Comparison of ENCODE assay signal across 15 cellular contexts in the genomic region with DNA sequence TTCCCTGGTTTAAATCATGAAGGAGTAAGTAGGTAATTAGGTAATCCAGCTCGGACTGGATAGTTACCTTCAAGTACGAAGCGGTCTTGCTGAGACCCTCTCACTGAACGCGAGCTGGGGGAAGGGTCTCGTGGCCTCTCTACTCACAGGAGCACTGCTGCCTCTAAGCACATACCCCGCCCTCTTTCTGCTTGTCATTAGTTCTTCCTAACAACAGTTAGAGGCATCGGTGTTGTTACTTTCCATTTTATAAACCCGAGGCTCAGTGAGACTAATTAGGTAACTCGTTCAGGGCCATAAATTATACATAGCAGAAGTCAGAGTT.
DNase-seq lines count a peak whose midpoint lies in the region; ATAC-seq, FAIRE-seq and TF ChIP-seq lines count a peak whose summit lies in the region.
"Had no signal": no experiment of that assay in that cellular context is flagged by ENCODE, and none has a peak within 500 bp of the region (broad histone marks: within the 10 kb centered on the region; RNA-seq: fewer than 3 reads in every experiment).

No MANE protein-coding gene starts in this region.

- 90% methylated on average over 10 of the region's 10 CpGs for WGBS in SK-N-SH (ENCODE audit: low lambda C conversion rate)
- 49% methylated on average over 10 of the region's 10 CpGs for WGBS in suprapubic skin

- H3K4me3 Mint-ChIP-seq in activated CD4-positive, alpha-beta T cell treated with anti-CD3 and anti-CD28 coated beads, Interleukin-2, amount 10 ng/mL, durations not matched to agents 24 days and 14 days, result no peak overlapping the region
- H3K4me3 Mint-ChIP-seq: brain, type B pancreatic cell had no signal

- H3K9ac ChIP-seq in SK-N-SH (peak overlapping the region; percentile 28; the same call in 1 of the 2 replicates), kidney (ENCODE audit: low read length in 2 of 2) (no peak overlapping the region)

- no peaks in the 10 kb centered on the region for H3K4me1 Mint-ChIP-seq in activated CD4-positive, alpha-beta T cell treated with anti-CD3 and anti-CD28 coated beads, Interleukin-2, amount 10 ng/mL, durations not matched to agents 24 days and 14 days

- TF ChIP-seq CTCF in SK-N-SH (IDR thresholded peaks at IDR 0.05) (no peak), astrocyte of the cerebellum (IDR thresholded peaks at IDR 0.05; ENCODE audit: low read depth, low read length, missing control alignments) (no peak), kidney (IDR thresholded peaks at IDR 0.05; ENCODE audit: borderline replicate concordance, extremely low read depth, insufficient read depth) (no peak), suprapubic skin (IDR thresholded peaks at IDR 0.05) (no peak)

- H3K4me2 ChIP-seq in SK-N-SH, result peak overlapping the region; percentile 63

- no peak for TF ChIP-seq POLR2A in suprapubic skin (IDR thresholded peaks at IDR 0.05)

- H3K4me3 ChIP-seq in SK-N-SH (ENCODE audit: low read depth in 2 of 2, low read length in 1 of 2) (no peak overlapping the region), astrocyte of the cerebellum (ENCODE audit: low read depth, low read length) (peak overlapping the region; percentile 17), kidney (ENCODE audit: low read length in 2 of 2) (peak overlapping the region; percentile 46 to 64), suprapubic skin (no peak overlapping the region)

- no peak for ATAC-seq in SK-N-SH treated with all-trans-retinoic acid at 6 μM for 48 hours

- H3K79me2 ChIP-seq in SK-N-SH (ENCODE audit: insufficient read depth), result no peaks in the 10 kb centered on the region

- no peaks in the 10 kb centered on the region for H3K36me3 ChIP-seq in SK-N-SH (replicated peaks in 1 of 2; ENCODE audit: control insufficient read depth in 1 of 2, insufficient read depth in 2 of 2, low read length in 1 of 2)
- H3K36me3 ChIP-seq in kidney (ENCODE audit: control insufficient read depth in 1 of 2, insufficient read depth in 2 of 2, low read length in 2 of 2), result no peaks in the 10 kb centered on the region
- H3K36me3 ChIP-seq in suprapubic skin, result no peaks in the 10 kb centered on the region

- CTCF ChIA-PET in SK-N-SH (lab: Yijun Ruan, JAX), result interaction anchor here (0.8 to 11.8 kb wide), 7 partner anchors 8 to 276 kb away, joined by 3 to 77 read pairs (median 4); no protein-coding TSS in a partner anchor

- no peaks in the 10 kb centered on the region for H3K36me3 Mint-ChIP-seq in activated CD4-positive, alpha-beta T cell treated with anti-CD3 and anti-CD28 coated beads, Interleukin-2, amount 10 ng/mL, durations not matched to agents 24 days and 14 days (ENCODE audit: low read depth)
- H3K36me3 Mint-ChIP-seq: brain, type B pancreatic cell had no signal

- H4K20me1 ChIP-seq in SK-N-SH (ENCODE audit: insufficient read depth), result no peaks in the 10 kb centered on the region

- H3K4me1 ChIP-seq in SK-N-SH (ENCODE audit: control insufficient read depth in 1 of 2, insufficient read depth in 2 of 2, low read depth in 1 of 2, low read length in 1 of 2), result peaks cover 14 to 44% of the 10 kb centered on the region in 2 experiments
- peaks cover 3 to 7% of the 10 kb centered on the region in 2 donors for H3K4me1 ChIP-seq in kidney (ENCODE audit: control insufficient read depth in 1 of 2, insufficient read depth in 1 of 2, low read depth in 1 of 2, low read length in 2 of 2)
- peaks cover 9% of the 10 kb centered on the region for H3K4me1 ChIP-seq in suprapubic skin

- no peak overlapping the region for H3K27ac Mint-ChIP-seq in activated CD4-positive, alpha-beta T cell treated with anti-CD3 and anti-CD28 coated beads, Interleukin-2, amount 10 ng/mL, durations not matched to agents 24 days and 14 days
- H3K27ac Mint-ChIP-seq: brain, progenitor cell of endocrine pancreas, type B pancreatic cell had no signal

- TF ChIP-seq RAD21 in SK-N-SH (IDR thresholded peaks at IDR 0.05; ENCODE audit: low read length), result no peak

- TF ChIP-seq EP300 in SK-N-SH (IDR thresholded peaks at IDR 0.05; ENCODE audit: borderline replicate concordance in 1 of 2, low read depth in 1 of 2, low read length in 1 of 2) (no peak), suprapubic skin (IDR thresholded peaks at IDR 0.05) (no peak)

- H3K9me2 ChIP-seq in SK-N-SH, result no peaks in the 10 kb centered on the region

- no peak for DNase-seq in SK-N-SH
- DNase-seq in astrocyte of the cerebellum (ENCODE audit: low read depth), result no peak
- DNase-seq in kidney, result no peak
- no peak for DNase-seq in suprapubic skin (ENCODE audit: low spot score in 2 of 2)
- DNase-seq in amygdala (lab: John Stamatoyannopoulos, UW), result no peak
- no peak for DNase-seq in activated CD4-positive, alpha-beta T cell treated with anti-CD3 and anti-CD28 coated beads, Interleukin-2, amount 10 ng/mL, durations not matched to agents 24 days and 14 days
- DNase-seq in nucleus accumbens (lab: John Stamatoyannopoulos, UW), result no peak
- DNase-seq: 8988T; activated gamma-delta T cell; GF-D8; stimulated activated CD4-positive, alpha-beta T cell treated with anti-CD3 and anti-CD28 coated beads, Interleukin-1b, Interleukin-23, amount 100 ng/mL, for 48 hours had no signal

- no peaks in the 10 kb centered on the region for H3K27me3 Mint-ChIP-seq in activated CD4-positive, alpha-beta T cell treated with anti-CD3 and anti-CD28 coated beads, Interleukin-2, amount 10 ng/mL, durations not matched to agents 24 days and 14 days
- H3K27me3 Mint-ChIP-seq: brain had no signal

- no peaks in the 10 kb centered on the region for H3K9me3 Mint-ChIP-seq in activated CD4-positive, alpha-beta T cell treated with anti-CD3 and anti-CD28 coated beads, Interleukin-2, amount 10 ng/mL, durations not matched to agents 24 days and 14 days
- H3K9me3 Mint-ChIP-seq: type B pancreatic cell had no signal

- POLR2A ChIA-PET in SK-N-SH (lab: Yijun Ruan, JAX), result no interaction called here

- H2AFZ ChIP-seq in SK-N-SH (ENCODE audit: low read depth), result peak overlapping the region; percentile 59; the same call in 1 of the 2 replicates

- H3F3A ChIP-seq in SK-N-SH (replicated peaks; ENCODE audit: insufficient read depth), result peaks cover 13% of the 10 kb centered on the region

- H3K9me3 ChIP-seq in SK-N-SH, result no peaks in the 10 kb centered on the region
- no peaks in the 10 kb centered on the region for H3K9me3 ChIP-seq in kidney (ENCODE audit: control insufficient read depth in 1 of 2, low read length in 2 of 2)
- H3K9me3 ChIP-seq in suprapubic skin, result no peaks in the 10 kb centered on the region

- FAIRE-seq in kidney (lab: Jason Lieb, UNC), result no peak

- intact Hi-C loops in kidney (cut with DNase I), result no loop called here
- intact Hi-C loops in activated CD4-positive, alpha-beta T cell treated with anti-CD3 and anti-CD28 coated beads, Interleukin-2, amount 10 ng/mL, durations not matched to agents 24 days and 14 days (cut with micrococcal nuclease), result no loop called here

- in situ Hi-C loops in astrocyte of the cerebellum (cut with HindIII; ENCODE audit: low sequenced_read_pairs), result no loop called here

- H3K27ac ChIP-seq in SK-N-SH (ENCODE audit: low read depth in 2 of 2, low read length in 1 of 2) (peak overlapping the region; percentile 54 to 84), kidney (ENCODE audit: low read depth in 2 of 2, low read length in 2 of 2) (peak overlapping the region in 1 of 2 donors; percentile 67), suprapubic skin (peak overlapping the region; percentile 24)

- H3K27me3 ChIP-seq in SK-N-SH (ENCODE audit: insufficient read depth) (no peaks in the 10 kb centered on the region), suprapubic skin (peaks cover 2% of the 10 kb centered on the region)

TF ChIP-seq in SK-N-SH, 30 proteins besides CTCF, POLR2A, EP300 and RAD21:
- TF ChIP-seq RXRA (IDR thresholded peaks at IDR 0.05; ENCODE audit: borderline replicate concordance, low read depth), result no peak
- TF ChIP-seq, protein P1, sequence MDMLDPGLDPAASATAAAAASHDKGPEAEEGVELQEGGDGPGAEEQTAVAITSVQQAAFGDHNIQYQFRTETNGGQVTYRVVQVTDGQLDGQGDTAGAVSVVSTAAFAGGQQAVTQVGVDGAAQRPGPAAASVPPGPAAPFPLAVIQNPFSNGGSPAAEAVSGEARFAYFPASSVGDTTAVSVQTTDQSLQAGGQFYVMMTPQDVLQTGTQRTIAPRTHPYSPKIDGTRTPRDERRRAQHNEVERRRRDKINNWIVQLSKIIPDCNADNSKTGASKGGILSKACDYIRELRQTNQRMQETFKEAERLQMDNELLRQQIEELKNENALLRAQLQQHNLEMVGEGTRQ (IDR thresholded peaks at IDR 0.05; ENCODE audit: borderline replicate concordance, low read depth, low read length), result no peak
- TF ChIP-seq ELF1 (IDR thresholded peaks at IDR 0.05), result no peak
- TF ChIP-seq SIN3A (IDR thresholded peaks at IDR 0.05; ENCODE audit: borderline replicate concordance, low read depth, low read length), result no peak
- TF ChIP-seq YY1 (IDR thresholded peaks at IDR 0.05; ENCODE audit: low read depth), result no peak
- TF ChIP-seq RFX5 (IDR thresholded peaks at IDR 0.05; ENCODE audit: low read length), result no peak
TF ChIP-seq in SK-N-SH: peak in this region for 0.

TF ChIP-seq in SK-N-SH treated with all-trans-retinoic acid at 6 μM for 48 hours, 23 proteins besides CTCF, POLR2A, EP300 and RAD21 (continues in another document):
- TF ChIP-seq SNAI2 (CRISPR knock-in tag; IDR thresholded peaks at IDR 0.05), result no peak
- TF ChIP-seq, protein P2, sequence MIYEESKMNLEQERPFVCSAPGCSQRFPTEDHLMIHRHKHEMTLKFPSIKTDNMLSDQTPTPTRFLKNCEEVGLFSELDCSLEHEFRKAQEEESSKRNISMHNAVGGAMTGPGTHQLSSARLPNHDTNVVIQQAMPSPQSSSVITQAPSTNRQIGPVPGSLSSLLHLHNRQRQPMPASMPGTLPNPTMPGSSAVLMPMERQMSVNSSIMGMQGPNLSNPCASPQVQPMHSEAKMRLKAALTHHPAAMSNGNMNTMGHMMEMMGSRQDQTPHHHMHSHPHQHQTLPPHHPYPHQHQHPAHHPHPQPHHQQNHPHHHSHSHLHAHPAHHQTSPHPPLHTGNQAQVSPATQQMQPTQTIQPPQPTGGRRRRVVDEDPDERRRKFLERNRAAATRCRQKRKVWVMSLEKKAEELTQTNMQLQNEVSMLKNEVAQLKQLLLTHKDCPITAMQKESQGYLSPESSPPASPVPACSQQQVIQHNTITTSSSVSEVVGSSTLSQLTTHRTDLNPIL (CRISPR knock-in tag; IDR thresholded peaks at IDR 0.05; ENCODE audit: low read depth), result no peak
- no peak for TF ChIP-seq ZFP3 (CRISPR knock-in tag; IDR thresholded peaks at IDR 0.05)
- no peak for TF ChIP-seq TCF4 (CRISPR knock-in tag; IDR thresholded peaks at IDR 0.05; ENCODE audit: borderline replicate concordance)
- TF ChIP-seq TOX (CRISPR knock-in tag; IDR thresholded peaks at IDR 0.05; ENCODE audit: borderline replicate concordance), result no peak
- no peak for TF ChIP-seq ZNF565 (CRISPR knock-in tag; conservative IDR thresholded peaks at IDR 0.05; ENCODE audit: low read depth)
- no peak for TF ChIP-seq OSR1 (CRISPR knock-in tag; IDR thresholded peaks at IDR 0.05)
- no peak for TF ChIP-seq ZC3H10 (CRISPR knock-in tag; IDR thresholded peaks at IDR 0.05)

Comparison
In these comparisons a context has a peak if more than half of its experiments do, and no peak if none do; other contexts are left out.
1. H3K4me3 ChIP-seq: peak in astrocyte of the cerebellum (single experiment) and kidney (2 of 2); none in SK-N-SH (0 of 2) and suprapubic skin (single experiment).